26 cellular contexts compared by ENCODE assay signal in genomic region chr11:101046947-101047346, GRCh38.
DNase-seq lines count a peak whose midpoint lies in the region; ATAC-seq and TF ChIP-seq lines count a peak whose summit lies in the region.
"Had no signal": no experiment of that assay in that cellular context is flagged by ENCODE, and none has a peak within 500 bp of the region (broad histone marks: within the 10 kb centered on the region; RNA-seq: fewer than 3 reads in every experiment).

No MANE protein-coding gene starts in this region.

- H3K9ac ChIP-seq in OCI-LY3 (ENCODE audit: low read length): no peak overlapping the region

- H3K4me2 ChIP-seq in OCI-LY3 (ENCODE audit: low read length): peak overlapping the region; percentile 46
- H3K4me2 ChIP-seq: GM23338 had no signal

- H3K27ac ChIP-seq in OCI-LY3 (ENCODE audit: low read length): no peak overlapping the region
- H3K27ac ChIP-seq: C4-2B had no signal

- DNase-seq in NCI-H187 (lab: John Stamatoyannopoulos, UW) (no peak), OCI-M1 (lab: John Stamatoyannopoulos, UW) (no peak), putamen (ENCODE audit: low spot score) (no peak)
- DNase-seq: Caco-2; CD8-positive, alpha-beta T cell; EL; GDM1; H9; KBM-7; MV-4-11; NCI-H1105; NCI-H146; NCI-H2029; NCI-H446; NCI-H524 treated with DMSO at 0.1 percent for 48 hours; NCI-H774; NK-92 treated with Interleukin-12 subunit alpha and Interleukin-12 subunit beta, amount 100 ng/mL, for 24 hours; Right ventricle myocardium superior; RPMI8226; T-helper 1 cell had no signal

- H3K27me3 ChIP-seq in OCI-LY3 (ENCODE audit: low read depth, low read length): no peaks in the 10 kb centered on the region

- no peak overlapping the region for H2AFZ ChIP-seq in OCI-LY3 (ENCODE audit: low read depth, low read length)
- H2AFZ ChIP-seq: GM23338 had no signal

- no peak for TF ChIP-seq CTCF in OCI-LY3 (IDR thresholded peaks at IDR 0.05; ENCODE audit: low read depth, low read length)

- peak; percentile 54 for ATAC-seq in GM18907 (IDR thresholded peaks at IDR 0.05; ENCODE audit: unreplicated experiment)
- ATAC-seq in HG02852 (IDR thresholded peaks at IDR 0.05; ENCODE audit: unreplicated experiment): peak; percentile 60
- no peak for ATAC-seq in HG03045 (IDR thresholded peaks at IDR 0.05; ENCODE audit: unreplicated experiment)
- ATAC-seq: CD8-positive, alpha-beta T cell; GM23338 had no signal

- no peaks in the 10 kb centered on the region for H4K20me1 ChIP-seq in OCI-LY3 (ENCODE audit: insufficient read depth, low read length)

- H3K4me1 ChIP-seq in OCI-LY3 (ENCODE audit: low read length): peaks cover 13% of the 10 kb centered on the region
- H3K4me1 ChIP-seq: Caco-2 had no signal

- no peaks in the 10 kb centered on the region for H3K79me2 ChIP-seq in OCI-LY3 (ENCODE audit: low read length)

- H3K4me3 ChIP-seq in OCI-LY3 (ENCODE audit: low read length): no peak overlapping the region
- H3K4me3 ChIP-seq: GM23338 had no signal

- no peaks in the 10 kb centered on the region for H3K9me3 ChIP-seq in OCI-LY3 (ENCODE audit: insufficient read depth, low read length)
- H3K9me3 ChIP-seq: Caco-2 had no signal

- no peaks in the 10 kb centered on the region for H3K36me3 ChIP-seq in OCI-LY3 (replicated peaks; ENCODE audit: low read depth, low read length)
